24 cellular contexts compared by ENCODE assay signal in genomic region chrX:69896046-69896445, GRCh38.
"Had no signal": no experiment of that assay in that cellular context is flagged by ENCODE, and none has a peak within 500 bp of the region (broad histone marks: within the 10 kb centered on the region; RNA-seq: fewer than 3 reads in every experiment).

No MANE protein-coding gene starts in this region.

- DNase-seq: activated B cell treated with CpG ODN at 0.5 μM for 24 hours; activated CD4-positive, alpha-beta T cell treated with anti-CD3 and anti-CD28 coated beads for 48 hours; activated CD4-positive, alpha-beta T cell treated with anti-CD3 and anti-CD28 coated beads, Interleukin-2, amount 50 U/mL, for 1 hour; activated CD4-positive, alpha-beta T cell treated with anti-CD3 and anti-CD28 coated beads, Interleukin-2, amount 50 U/mL, for 48 hours; activated CD8-positive, alpha-beta memory T cell treated with anti-CD3 and anti-CD28 coated beads for 24 hours; activated CD8-positive, alpha-beta T cell treated with anti-CD3 and anti-CD28 coated beads for 36 hours; activated effector memory CD4-positive, alpha-beta T cell treated with Interleukin-2 at 50 U/mL for 16 hours; activated gamma-delta T cell treated with Interleukin-2 at 50 U/mL for 16 hours; activated naive CD4-positive, alpha-beta T cell treated with anti-CD3 and anti-CD28 coated beads, Interleukin-2, amount 50 U/mL, for 16 hours; activated naive CD4-positive, alpha-beta T cell treated with Interleukin-2 at 50 U/mL for 16 hours; activated T-cell treated with anti-CD3 and anti-CD28 coated beads, Interleukin-2, amount 50 U/mL, for 4 hours; amniotic stem cell; anterior cingulate cortex; body of pancreas; caudate nucleus; effector memory CD4-positive, alpha-beta T cell; endodermal cell; foreskin fibroblast; head of caudate nucleus; T-helper 17 cell; T1000; WERI-Rb-1 had no signal

- H3K4me1 ChIP-seq: body of pancreas had no signal

- H3K27me3 ChIP-seq: body of pancreas had no signal

- H3K27ac ChIP-seq: body of pancreas, WERI-Rb-1 had no signal

- H3K36me3 ChIP-seq: WERI-Rb-1 had no signal

- H3K4me3 ChIP-seq: body of pancreas had no signal

- FAIRE-seq: colon, frontal cortex had no signal
